Comparison of ENCODE assay signal across 8 cellular contexts in the genomic region with DNA sequence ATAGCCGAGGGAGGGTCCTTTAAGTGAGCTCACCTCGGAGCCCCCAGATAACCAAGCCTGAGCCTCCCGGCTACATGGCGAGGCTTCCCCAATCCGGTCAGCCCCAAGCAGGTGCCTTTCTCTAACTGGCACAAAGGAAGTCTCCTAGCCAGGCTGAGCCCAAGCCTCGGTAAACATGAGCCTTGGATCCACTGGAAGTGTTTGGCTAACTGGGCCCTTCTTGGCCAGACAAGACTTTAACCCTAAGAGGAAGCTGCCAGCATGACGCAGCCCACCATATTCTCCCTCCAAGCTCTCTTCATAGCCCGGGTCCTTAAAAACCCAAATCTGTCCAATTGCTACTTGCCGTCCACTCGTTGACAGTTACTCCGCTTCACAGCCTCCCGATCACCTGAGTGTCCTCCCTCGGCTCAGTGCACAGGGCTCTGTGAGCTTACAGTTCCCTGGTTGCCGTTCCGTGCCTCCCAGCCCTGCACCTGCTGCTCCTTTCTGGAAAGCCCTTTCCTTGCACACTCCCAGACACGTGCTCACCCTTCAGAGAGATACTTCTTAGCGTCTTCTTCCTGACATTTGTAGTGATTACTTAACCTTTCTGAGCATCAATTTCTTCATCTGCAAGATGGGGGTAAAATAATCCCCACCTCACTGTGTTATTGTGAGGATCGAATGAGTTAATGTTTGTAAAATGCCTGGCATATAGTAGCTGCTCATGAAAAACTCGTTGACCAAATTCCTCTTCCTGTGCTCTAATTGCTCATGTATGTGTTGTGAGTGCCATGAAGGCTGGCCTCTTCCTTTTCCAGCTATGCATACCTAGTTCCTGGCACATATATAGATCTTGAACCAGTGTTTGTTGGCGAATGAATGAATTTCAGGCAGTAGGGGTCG. TPM values are rescaled to one million over a fixed set of nuclear protein-coding genes. Genes with fewer than 3 reads are reported as not detected.
DNase-seq lines count a peak whose midpoint lies in the region; ATAC-seq and TF ChIP-seq lines count a peak whose summit lies in the region.

No MANE protein-coding gene starts in this region.

- peak overlapping the region; percentile 95 to 97 for H3K27ac ChIP-seq in tibial artery

- intact Hi-C loops in tibial artery (cut with DNase I; ENCODE audit: low total_unique reads) = loop anchor here (5.0 kb wide), 1 partner anchor 69 kb away; a partner anchor contains a TSS

- TF ChIP-seq CTCF in tibial artery (IDR thresholded peaks at IDR 0.05) = no peak

- no peaks in the 10 kb centered on the region for H3K9me3 ChIP-seq in tibial artery

- peak overlapping the region; percentile 75 for H3K4me3 Mint-ChIP-seq in activated CD4-positive, alpha-beta T cell treated with anti-CD3 and anti-CD28 coated beads, Interleukin-2, amount 10 ng/mL, durations not matched to agents 7 days and 5 days
- peak overlapping the region; percentile 62 for H3K4me3 Mint-ChIP-seq in activated naive CD8-positive, alpha-beta T cell

- H3K4me1 ChIP-seq in tibial artery = peaks cover 0 to 63% (median 52%) of the 10 kb centered on the region in 4 donors

- peaks cover 56% of the 10 kb centered on the region for H3K4me1 Mint-ChIP-seq in activated CD4-positive, alpha-beta T cell treated with anti-CD3 and anti-CD28 coated beads, Interleukin-2, amount 10 ng/mL, durations not matched to agents 7 days and 5 days
- H3K4me1 Mint-ChIP-seq in activated naive CD8-positive, alpha-beta T cell (ENCODE audit: low read depth) = peaks cover 39% of the 10 kb centered on the region

- H3K9me3 Mint-ChIP-seq in activated CD4-positive, alpha-beta T cell treated with anti-CD3 and anti-CD28 coated beads, Interleukin-2, amount 10 ng/mL, durations not matched to agents 7 days and 5 days = no peaks in the 10 kb centered on the region
- H3K9me3 Mint-ChIP-seq in activated naive CD8-positive, alpha-beta T cell (ENCODE audit: low read depth) = no peaks in the 10 kb centered on the region

- H3K27me3 ChIP-seq in tibial artery = no peaks in the 10 kb centered on the region

- POLR2A ChIA-PET in activated CD4-positive, alpha-beta T cell treated with anti-CD3 and anti-CD28 coated beads, Interleukin-2, amount 10 ng/mL, durations not matched to agents 7 days and 5 days (lab: Charles Lee) = interaction anchor here (0.6 to 1.6 kb wide), 2 partner anchors 68 to 91 kb away, joined by 3 read pairs; a partner anchor contains a TSS

- peak; percentile 6 for ATAC-seq in left lobe of liver
- no peak for ATAC-seq in HG03025 (IDR thresholded peaks at IDR 0.05; ENCODE audit: low FRiP score, unreplicated experiment)

- H3K27me3 Mint-ChIP-seq in activated CD4-positive, alpha-beta T cell treated with anti-CD3 and anti-CD28 coated beads, Interleukin-2, amount 10 ng/mL, durations not matched to agents 7 days and 5 days = no peaks in the 10 kb centered on the region
- H3K27me3 Mint-ChIP-seq in activated naive CD8-positive, alpha-beta T cell = no peaks in the 10 kb centered on the region

- H3K4me3 ChIP-seq in tibial artery = peak overlapping the region; percentile 60 to 68

- peak overlapping the region; percentile 83 for H3K27ac Mint-ChIP-seq in activated CD4-positive, alpha-beta T cell treated with anti-CD3 and anti-CD28 coated beads, Interleukin-2, amount 10 ng/mL, durations not matched to agents 7 days and 5 days
- H3K27ac Mint-ChIP-seq in activated naive CD8-positive, alpha-beta T cell = peak overlapping the region; percentile 91

- CTCF ChIA-PET in activated CD4-positive, alpha-beta T cell treated with anti-CD3 and anti-CD28 coated beads, Interleukin-2, amount 10 ng/mL, durations not matched to agents 7 days and 5 days (lab: Charles Lee) = interaction anchor here (0.8 to 2.1 kb wide), 14 partner anchors 10 to 154 kb away, joined by 3 to 11 read pairs (median 4); a partner anchor contains a TSS

- no peaks in the 10 kb centered on the region for H3K36me3 ChIP-seq in tibial artery

- no peak for DNase-seq in activated CD4-positive, alpha-beta T cell treated with anti-CD3 and anti-CD28 coated beads, Interleukin-2, amount 10 ng/mL, durations not matched to agents 7 days and 5 days
- no peak for DNase-seq in activated CD4-positive, alpha-beta T cell treated with anti-CD3 and anti-CD28 coated beads for 48 hours
- no peak for DNase-seq in left lobe of liver (ENCODE audit: low spot score)
- no peak for DNase-seq in tibial artery
- no peak for DNase-seq in kidney glomerular epithelial cell (lab: John Stamatoyannopoulos, UW)
- DNase-seq in H4 (ENCODE audit: low spot score) = no peak

- no peaks in the 10 kb centered on the region for H3K36me3 Mint-ChIP-seq in activated CD4-positive, alpha-beta T cell treated with anti-CD3 and anti-CD28 coated beads, Interleukin-2, amount 10 ng/mL, durations not matched to agents 7 days and 5 days (ENCODE audit: low read depth)
- no peaks in the 10 kb centered on the region for H3K36me3 Mint-ChIP-seq in activated naive CD8-positive, alpha-beta T cell

RNA-seq across cellular contexts. Expression of a gene that starts 25.6 kb away (rescaled TPM):
- total RNA-seq in activated CD4-positive, alpha-beta T cell treated with anti-CD3 and anti-CD28 coated beads, Interleukin-2, amount 10 ng/mL, durations not matched to agents 7 days and 5 days = 10 to 100 TPM; 74.3 to 75.5 TPM
- total RNA-seq in left lobe of liver = 65.3 TPM
- 13.6 and 15.6 TPM in 2 replicates for total RNA-seq in H4 (2014; rRNA removed; shearing (Covaris generic))

RNA-seq across cellular contexts. Expression of a gene that starts 51.0 kb away (rescaled TPM):
- 10 to 100 TPM; 14.3 to 17.1 TPM for total RNA-seq in activated CD4-positive, alpha-beta T cell treated with anti-CD3 and anti-CD28 coated beads, Interleukin-2, amount 10 ng/mL, durations not matched to agents 7 days and 5 days
- total RNA-seq in left lobe of liver = 9.0 TPM
- total RNA-seq in H4 (2014; rRNA removed; shearing (Covaris generic)) = 17.8 and 21.6 TPM in 2 replicates
